13 cellular contexts compared by ENCODE assay signal in the genomic region with DNA sequence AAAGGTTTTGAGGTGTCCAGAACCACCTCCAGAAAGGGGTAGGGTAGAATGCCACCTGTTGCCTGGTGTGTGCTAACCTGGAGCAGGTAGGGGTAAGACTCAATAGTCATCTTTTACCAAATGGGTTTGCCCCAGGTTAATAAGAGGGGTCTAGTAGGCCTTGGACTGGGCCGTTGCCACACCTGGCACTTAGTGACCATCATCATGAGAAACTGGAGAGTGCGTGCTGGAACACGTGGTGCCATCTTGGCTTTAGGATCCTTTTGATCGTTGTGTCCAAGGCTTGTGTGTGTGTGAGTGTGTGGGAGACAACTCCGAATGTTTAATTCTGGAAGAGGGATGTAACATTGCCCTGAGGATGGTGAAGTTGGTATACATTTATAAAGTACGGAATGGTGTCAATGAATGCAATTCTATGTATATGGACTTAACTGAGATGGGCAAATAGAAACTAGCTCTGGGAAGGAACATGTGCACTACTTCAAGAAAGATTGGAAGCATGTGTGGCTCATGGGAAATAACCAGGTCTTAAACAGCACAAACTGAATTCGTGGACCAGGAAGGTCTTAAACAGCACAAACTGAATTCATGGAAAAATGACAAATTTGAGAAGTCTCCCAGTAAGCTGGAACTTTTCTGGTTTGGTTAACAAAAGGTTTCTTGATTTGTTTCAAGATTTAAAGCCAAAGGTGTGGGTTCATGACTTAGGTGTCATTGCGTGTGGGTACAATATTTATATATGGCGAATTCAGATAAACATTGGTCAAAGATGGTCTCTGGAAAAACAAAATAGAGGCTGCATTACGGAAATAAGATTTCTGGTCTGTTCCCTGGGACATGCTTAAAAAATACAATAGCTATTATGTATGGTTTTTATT. TPM values are rescaled to one million over a fixed set of nuclear protein-coding genes. Genes with fewer than 3 reads are reported as not detected.
A peak's percentile ranks its signal among the peaks of the same experiment; 100 is the strongest.
DNase-seq lines count a peak whose midpoint lies in the region; ATAC-seq and TF ChIP-seq lines count a peak whose summit lies in the region.
"Had no signal": no experiment of that assay in that cellular context is flagged by ENCODE, and none has a peak within 500 bp of the region (broad histone marks: within the 10 kb centered on the region; RNA-seq: fewer than 3 reads in every experiment).

No MANE protein-coding gene starts in this region.

- peak overlapping the region; percentile 16 for H3K27ac Mint-ChIP-seq in activated CD4-positive, alpha-beta T cell treated with anti-CD3 and anti-CD28 coated beads, Interleukin-2, amount 10 ng/mL, durations not matched to agents 7 days and 5 days
- peak overlapping the region; percentile 8 for H3K27ac Mint-ChIP-seq in activated CD4-positive, alpha-beta memory T cell treated with anti-CD3 and anti-CD28 coated beads, Interleukin-2, amount 10 ng/mL, durations not matched to agents 7 days and 5 days
- H3K27ac Mint-ChIP-seq in natural killer cell treated with Interleukin-12 subunit alpha and Interleukin-12 subunit beta and Interleukin-15 and Interleukin-18, amount 100 ng/mL, for 72 hours = peak overlapping the region; percentile 74 to 100

- H3K27ac ChIP-seq in lower lobe of right lung = no peak overlapping the region
- H3K27ac ChIP-seq: RWPE1, thyroid gland had no signal

- CTCF ChIA-PET in activated CD4-positive, alpha-beta T cell treated with anti-CD3 and anti-CD28 coated beads, Interleukin-2, amount 10 ng/mL, durations not matched to agents 7 days and 5 days (lab: Charles Lee) = interaction anchor here (0.8 to 2.4 kb wide), 3 partner anchors 11 to 256 kb away, joined by 3 to 8 read pairs (median 3); a partner anchor contains a TSS
- CTCF ChIA-PET in activated CD4-positive, alpha-beta memory T cell treated with anti-CD3 and anti-CD28 coated beads, Interleukin-2, amount 10 ng/mL, durations not matched to agents 7 days and 5 days (lab: Charles Lee) = interaction anchor here (0.9 to 1.7 kb wide), 2 partner anchors 45 to 80 kb away, joined by 3 to 4 read pairs; no protein-coding TSS in a partner anchor

- H3K36me3 Mint-ChIP-seq in activated CD4-positive, alpha-beta T cell treated with anti-CD3 and anti-CD28 coated beads, Interleukin-2, amount 10 ng/mL, durations not matched to agents 7 days and 5 days (ENCODE audit: low read depth) = peaks cover 98% of the 10 kb centered on the region
- peaks cover 98% of the 10 kb centered on the region for H3K36me3 Mint-ChIP-seq in activated CD4-positive, alpha-beta memory T cell treated with anti-CD3 and anti-CD28 coated beads, Interleukin-2, amount 10 ng/mL, durations not matched to agents 7 days and 5 days (ENCODE audit: low read depth)
- peaks cover 88% of the 10 kb centered on the region for H3K36me3 Mint-ChIP-seq in natural killer cell treated with Interleukin-12 subunit alpha and Interleukin-12 subunit beta and Interleukin-15 and Interleukin-18, amount 100 ng/mL, for 72 hours

- no peaks in the 10 kb centered on the region for H3K9me3 ChIP-seq in lower lobe of right lung
- H3K9me3 ChIP-seq: thyroid gland had no signal

- H3K4me3 Mint-ChIP-seq in activated CD4-positive, alpha-beta T cell treated with anti-CD3 and anti-CD28 coated beads, Interleukin-2, amount 10 ng/mL, durations not matched to agents 7 days and 5 days = no peak overlapping the region
- no peak overlapping the region for H3K4me3 Mint-ChIP-seq in activated CD4-positive, alpha-beta memory T cell treated with anti-CD3 and anti-CD28 coated beads, Interleukin-2, amount 10 ng/mL, durations not matched to agents 7 days and 5 days
- peak overlapping the region; percentile 86 for H3K4me3 Mint-ChIP-seq in natural killer cell treated with Interleukin-12 subunit alpha and Interleukin-12 subunit beta and Interleukin-15 and Interleukin-18, amount 100 ng/mL, for 72 hours

- no peak for TF ChIP-seq CTCF in lower lobe of right lung (IDR thresholded peaks at IDR 0.05)

- H3K36me3 ChIP-seq in lower lobe of right lung = peaks cover 100% of the 10 kb centered on the region

- no peaks in the 10 kb centered on the region for H3K9me3 Mint-ChIP-seq in activated CD4-positive, alpha-beta T cell treated with anti-CD3 and anti-CD28 coated beads, Interleukin-2, amount 10 ng/mL, durations not matched to agents 7 days and 5 days
- no peaks in the 10 kb centered on the region for H3K9me3 Mint-ChIP-seq in activated CD4-positive, alpha-beta memory T cell treated with anti-CD3 and anti-CD28 coated beads, Interleukin-2, amount 10 ng/mL, durations not matched to agents 7 days and 5 days
- no peaks in the 10 kb centered on the region for H3K9me3 Mint-ChIP-seq in natural killer cell treated with Interleukin-12 subunit alpha and Interleukin-12 subunit beta and Interleukin-15 and Interleukin-18, amount 100 ng/mL, for 72 hours

- peaks cover 93% of the 10 kb centered on the region for H3K4me1 Mint-ChIP-seq in activated CD4-positive, alpha-beta T cell treated with anti-CD3 and anti-CD28 coated beads, Interleukin-2, amount 10 ng/mL, durations not matched to agents 7 days and 5 days
- H3K4me1 Mint-ChIP-seq in activated CD4-positive, alpha-beta memory T cell treated with anti-CD3 and anti-CD28 coated beads, Interleukin-2, amount 10 ng/mL, durations not matched to agents 7 days and 5 days = peaks cover 93% of the 10 kb centered on the region
- H3K4me1 Mint-ChIP-seq in natural killer cell treated with Interleukin-12 subunit alpha and Interleukin-12 subunit beta and Interleukin-15 and Interleukin-18, amount 100 ng/mL, for 72 hours (ENCODE audit: low read depth in 2 of 2) = peaks cover 96 to 97% of the 10 kb centered on the region in 2 donors

- intact Hi-C loops in lower lobe of right lung (cut with DNase I) = no loop called here

- no peak for ATAC-seq in natural killer cell treated with Interleukin-12 subunit alpha and Interleukin-12 subunit beta and Interleukin-15 and Interleukin-18, amount 100 ng/mL, for 72 hours
- ATAC-seq in HG02852 (IDR thresholded peaks at IDR 0.05; ENCODE audit: unreplicated experiment) (no peak), lower lobe of right lung (no peak)
- ATAC-seq: right cardiac atrium had no signal

- H3K4me3 ChIP-seq in lower lobe of right lung = no peak overlapping the region
- H3K4me3 ChIP-seq: thyroid gland had no signal

- H3K4me1 ChIP-seq in lower lobe of right lung = peaks cover 24% of the 10 kb centered on the region

- POLR2A ChIA-PET in activated CD4-positive, alpha-beta T cell treated with anti-CD3 and anti-CD28 coated beads, Interleukin-2, amount 10 ng/mL, durations not matched to agents 7 days and 5 days (lab: Charles Lee) = no interaction called here
- POLR2A ChIA-PET in activated CD4-positive, alpha-beta memory T cell treated with anti-CD3 and anti-CD28 coated beads, Interleukin-2, amount 10 ng/mL, durations not matched to agents 7 days and 5 days (lab: Charles Lee) = interaction anchor here (0.8 to 6.9 kb wide), 6 partner anchors 8 to 28 kb away, joined by 3 to 77 read pairs (median 6); a partner anchor contains a TSS

- no peaks in the 10 kb centered on the region for H3K27me3 Mint-ChIP-seq in activated CD4-positive, alpha-beta T cell treated with anti-CD3 and anti-CD28 coated beads, Interleukin-2, amount 10 ng/mL, durations not matched to agents 7 days and 5 days
- no peaks in the 10 kb centered on the region for H3K27me3 Mint-ChIP-seq in activated CD4-positive, alpha-beta memory T cell treated with anti-CD3 and anti-CD28 coated beads, Interleukin-2, amount 10 ng/mL, durations not matched to agents 7 days and 5 days
- no peaks in the 10 kb centered on the region for H3K27me3 Mint-ChIP-seq in natural killer cell treated with Interleukin-12 subunit alpha and Interleukin-12 subunit beta and Interleukin-15 and Interleukin-18, amount 100 ng/mL, for 72 hours

- no peaks in the 10 kb centered on the region for H3K27me3 ChIP-seq in lower lobe of right lung (ENCODE audit: low read depth)
- H3K27me3 ChIP-seq: thyroid gland had no signal

- no peak for DNase-seq in activated CD4-positive, alpha-beta T cell treated with anti-CD3 and anti-CD28 coated beads, Interleukin-2, amount 10 ng/mL, durations not matched to agents 7 days and 5 days
- DNase-seq in activated CD4-positive, alpha-beta T cell treated with anti-CD3 and anti-CD28 coated beads for 1 hour = no peak
- no peak for DNase-seq in activated CD4-positive, alpha-beta memory T cell treated with anti-CD3 and anti-CD28 coated beads, Interleukin-2, amount 10 ng/mL, durations not matched to agents 7 days and 5 days
- no peak for DNase-seq in natural killer cell treated with Interleukin-12 subunit alpha and Interleukin-12 subunit beta and Interleukin-15 and Interleukin-18, amount 100 ng/mL, for 72 hours (ENCODE audit: low spot score)
- no peak for DNase-seq in lower lobe of right lung
- DNase-seq: H7, NCI-H1436 treated with DMSO at 0.1 percent for 48 hours, NCI-H524 treated with DMSO at 0.1 percent for 48 hours, right cardiac atrium, thyroid gland had no signal

RNA-seq across cellular contexts. Expression of a gene that starts 7.2 kb away (rescaled TPM):
- 100 to 1,000 TPM; 552 to 581 TPM for total RNA-seq in activated CD4-positive, alpha-beta T cell treated with anti-CD3 and anti-CD28 coated beads, Interleukin-2, amount 10 ng/mL, durations not matched to agents 7 days and 5 days
- total RNA-seq in activated CD4-positive, alpha-beta memory T cell treated with anti-CD3 and anti-CD28 coated beads, Interleukin-2, amount 10 ng/mL, durations not matched to agents 7 days and 5 days = 100 to 1,000 TPM; 386 to 397 TPM
- 100 to 1,000 TPM; 625 to 840 TPM for total RNA-seq in natural killer cell treated with Interleukin-12 subunit alpha and Interleukin-12 subunit beta and Interleukin-15 and Interleukin-18, amount 100 ng/mL, for 72 hours
- total RNA-seq in lower lobe of right lung = 179 TPM

RNA-seq across cellular contexts. Expression of a gene that starts 15.4 kb away (rescaled TPM):
- 10 to 100 TPM; 66.8 to 68.0 TPM for total RNA-seq in activated CD4-positive, alpha-beta T cell treated with anti-CD3 and anti-CD28 coated beads, Interleukin-2, amount 10 ng/mL, durations not matched to agents 7 days and 5 days
- total RNA-seq in activated CD4-positive, alpha-beta memory T cell treated with anti-CD3 and anti-CD28 coated beads, Interleukin-2, amount 10 ng/mL, durations not matched to agents 7 days and 5 days = 100 to 1,000 TPM in 1 of 2 experiments, 10 to 100 TPM in 1; 96.1 to 102 TPM
- total RNA-seq in natural killer cell treated with Interleukin-12 subunit alpha and Interleukin-12 subunit beta and Interleukin-15 and Interleukin-18, amount 100 ng/mL, for 72 hours = 10 to 100 TPM; 23.1 to 29.8 TPM
- 82.0 TPM for total RNA-seq in lower lobe of right lung

RNA-seq across cellular contexts. Expression of a gene that starts 26.8 kb away (rescaled TPM):
- total RNA-seq in activated CD4-positive, alpha-beta T cell treated with anti-CD3 and anti-CD28 coated beads, Interleukin-2, amount 10 ng/mL, durations not matched to agents 7 days and 5 days = not detected
- under 1 TPM; 0.03 to 0.05 TPM for total RNA-seq in activated CD4-positive, alpha-beta memory T cell treated with anti-CD3 and anti-CD28 coated beads, Interleukin-2, amount 10 ng/mL, durations not matched to agents 7 days and 5 days
- total RNA-seq in natural killer cell treated with Interleukin-12 subunit alpha and Interleukin-12 subunit beta and Interleukin-15 and Interleukin-18, amount 100 ng/mL, for 72 hours = under 1 TPM in 1 of 2 donors, not detected in 1; 0.06 TPM
- total RNA-seq in lower lobe of right lung = 0.06 TPM
- total RNA-seq: fibroblast of lung had no signal

RNA-seq across cellular contexts. Expression of a gene that starts 29.8 kb away (rescaled TPM):
- not detected for total RNA-seq in activated CD4-positive, alpha-beta T cell treated with anti-CD3 and anti-CD28 coated beads, Interleukin-2, amount 10 ng/mL, durations not matched to agents 7 days and 5 days
- total RNA-seq in activated CD4-positive, alpha-beta memory T cell treated with anti-CD3 and anti-CD28 coated beads, Interleukin-2, amount 10 ng/mL, durations not matched to agents 7 days and 5 days = not detected
- not detected for total RNA-seq in natural killer cell treated with Interleukin-12 subunit alpha and Interleukin-12 subunit beta and Interleukin-15 and Interleukin-18, amount 100 ng/mL, for 72 hours
- total RNA-seq in lower lobe of right lung = not detected
- total RNA-seq: fibroblast of lung, H7, right cardiac atrium, thyroid gland had no signal

RNA-seq across cellular contexts. Expression of a gene that starts 37.3 kb away (rescaled TPM):
- total RNA-seq in activated CD4-positive, alpha-beta T cell treated with anti-CD3 and anti-CD28 coated beads, Interleukin-2, amount 10 ng/mL, durations not matched to agents 7 days and 5 days = 1 to 10 TPM in 1 of 2 experiments, under 1 TPM in 1; 0.89 to 1.7 TPM
- total RNA-seq in activated CD4-positive, alpha-beta memory T cell treated with anti-CD3 and anti-CD28 coated beads, Interleukin-2, amount 10 ng/mL, durations not matched to agents 7 days and 5 days = under 1 TPM; 0.58 to 0.85 TPM
- 1 to 10 TPM in 1 of 2 donors, not detected in 1; 1.5 TPM for total RNA-seq in natural killer cell treated with Interleukin-12 subunit alpha and Interleukin-12 subunit beta and Interleukin-15 and Interleukin-18, amount 100 ng/mL, for 72 hours
- 6.6 TPM for total RNA-seq in lower lobe of right lung

Comparison
In these comparisons a context has a peak if more than half of its experiments do, and no peak if none do; other contexts are left out.
1. H3K27ac Mint-ChIP-seq: peak in every context shown above with its lines; median percentile 87 in natural killer cell treated with Interleukin-12 subunit alpha and Interleukin-12 subunit beta and Interleukin-15 and Interleukin-18, amount 100 ng/mL, for 72 hours; 16 in activated CD4-positive, alpha-beta T cell treated with anti-CD3 and anti-CD28 coated beads, Interleukin-2, amount 10 ng/mL, durations not matched to agents 7 days and 5 days; 8 in activated CD4-positive, alpha-beta memory T cell treated with anti-CD3 and anti-CD28 coated beads, Interleukin-2, amount 10 ng/mL, durations not matched to agents 7 days and 5 days.